Comparison of ENCODE assay signal across 15 cellular contexts in genomic region chr18:74841248-74841647, GRCh38.
"Had no signal": no experiment of that assay in that cellular context is flagged by ENCODE, and none has a peak within 500 bp of the region (broad histone marks: within the 10 kb centered on the region; RNA-seq: fewer than 3 reads in every experiment).

No MANE protein-coding gene starts in this region.

- DNase-seq: activated CD4-positive, alpha-beta T cell treated with anti-CD3 and anti-CD28 coated beads, Interleukin-2, amount 50 U/mL, for 1 hour; activated CD4-positive, CD25-positive, alpha-beta regulatory T cell; activated gamma-delta T cell; activated T-cell treated with anti-CD3 and anti-CD28 coated beads, Interleukin-2, amount 50 U/mL, for 72 hours; effector memory CD4-positive, alpha-beta T cell; occipital lobe; posterior cingulate gyrus; stimulated activated CD4-positive, alpha-beta T cell treated with anti-CD3 and anti-CD28 coated beads, Interleukin-2, amount 100 ng/mL, for 24 hours; T-helper 9 cell; transverse colon; uterus had no signal

- H3K36me3 ChIP-seq: esophagus muscularis mucosa, transverse colon, uterus had no signal

- H3K4me3 ChIP-seq: esophagus muscularis mucosa, lung, transverse colon, uterus had no signal

- H3K4me3 Mint-ChIP-seq: activated naive CD8-positive, alpha-beta T cell; activated T-cell treated with anti-CD3 and anti-CD28 coated beads, Interleukin-2, amount 50 U/mL, for 72 hours; stimulated activated naive CD8-positive, alpha-beta T cell treated with anti-CD3 and anti-CD28 coated beads, Interleukin-15, Interleukin-2, amounts not matched to agents 100 ng/mL and 50 ng/mL, for 24 hours had no signal

- H3K27ac ChIP-seq: esophagus muscularis mucosa, transverse colon, uterus had no signal

- H3K27me3 ChIP-seq: esophagus muscularis mucosa, transverse colon, uterus had no signal

- H3K9me3 ChIP-seq: esophagus muscularis mucosa, transverse colon, uterus had no signal

- H3K9me3 Mint-ChIP-seq: activated T-cell treated with anti-CD3 and anti-CD28 coated beads, Interleukin-2, amount 50 U/mL, for 72 hours; stimulated activated naive CD8-positive, alpha-beta T cell treated with anti-CD3 and anti-CD28 coated beads, Interleukin-15, Interleukin-2, amounts not matched to agents 100 ng/mL and 50 ng/mL, for 24 hours had no signal

- H3K27me3 Mint-ChIP-seq: activated naive CD8-positive, alpha-beta T cell; stimulated activated naive CD8-positive, alpha-beta T cell treated with anti-CD3 and anti-CD28 coated beads, Interleukin-15, Interleukin-2, amounts not matched to agents 100 ng/mL and 50 ng/mL, for 24 hours had no signal

- H3K27ac Mint-ChIP-seq: activated naive CD8-positive, alpha-beta T cell had no signal

- H3K4me1 ChIP-seq: uterus had no signal
